30 cellular contexts compared by ENCODE assay signal in genomic region chr9:14811844-14812243, GRCh38.
"Had no signal": no experiment of that assay in that cellular context is flagged by ENCODE, and none has a peak within 500 bp of the region (broad histone marks: within the 10 kb centered on the region; RNA-seq: fewer than 3 reads in every experiment).

No MANE protein-coding gene starts in this region.

- DNase-seq: activated CD4-positive, alpha-beta memory T cell treated with anti-CD3 and anti-CD28 coated beads for 36 hours; activated CD4-positive, alpha-beta T cell treated with anti-CD3 and anti-CD28 coated beads for 1 hour; activated CD4-positive, alpha-beta T cell treated with anti-CD3 and anti-CD28 coated beads for 48 hours; activated CD4-positive, alpha-beta T cell treated with anti-CD3 and anti-CD28 coated beads, Interleukin-2, amount 50 U/mL, for 1 hour; activated CD8-positive, alpha-beta memory T cell treated with anti-CD3 and anti-CD28 coated beads, Interleukin-2, amount 50 U/mL, for 48 hours; activated CD8-positive, alpha-beta T cell treated with anti-CD3 and anti-CD28 coated beads, Interleukin-2, amount 10 ng/mL, durations not matched to agents 7 days and 5 days; activated effector memory CD4-positive, alpha-beta T cell treated with Interleukin-2 at 50 U/mL for 16 hours; activated gamma-delta T cell treated with Interleukin-2 at 50 U/mL for 16 hours; activated naive CD4-positive, alpha-beta T cell treated with Interleukin-2 at 50 U/mL for 16 hours; activated naive CD8-positive, alpha-beta T cell treated with anti-CD3 and anti-CD28 coated beads, Interleukin-2, amount 10 ng/mL, durations not matched to agents 7 days and 5 days; activated T-cell treated with anti-CD3 and anti-CD28 coated beads for 4 hours; activated T-cell treated with anti-CD3 and anti-CD28 coated beads, Interleukin-2, amount 50 U/mL, for 24 hours; activated T-cell treated with anti-CD3 and anti-CD28 coated beads, Interleukin-2, amount 50 U/mL, for 72 hours; brain microvascular endothelial cell; caudate nucleus; cortex of kidney; dermis blood vessel endothelial cell; effector CD4-positive, alpha-beta T cell; effector memory CD8-positive, alpha-beta T cell; esophagus squamous epithelium; foreskin melanocyte; heart right ventricle; T-helper 2 cell had no signal

- H3K4me1 Mint-ChIP-seq: activated naive CD4-positive, alpha-beta T cell treated with anti-CD3 and anti-CD28 coated beads, Interleukin-2, amount 50 U/mL, for 24 hours; activated naive CD8-positive, alpha-beta T cell treated with anti-CD3 and anti-CD28 coated beads, Interleukin-2, amount 10 ng/mL, durations not matched to agents 7 days and 5 days had no signal

- H3K27me3 ChIP-seq: ascending aorta, brain microvascular endothelial cell, esophagus squamous epithelium, gastroesophageal sphincter, heart right ventricle, hepatocyte had no signal

- H2AFZ ChIP-seq: hepatocyte had no signal

- H3K4me1 ChIP-seq: ascending aorta, esophagus squamous epithelium, gastroesophageal sphincter had no signal

- H3K27ac ChIP-seq: ascending aorta, brain microvascular endothelial cell, epithelial cell of prostate, esophagus squamous epithelium, gastroesophageal sphincter, heart right ventricle, hepatocyte had no signal

- FAIRE-seq: colon had no signal

- H3K36me3 ChIP-seq: brain microvascular endothelial cell, esophagus squamous epithelium had no signal

- H3K4me3 ChIP-seq: ascending aorta, esophagus squamous epithelium, gastroesophageal sphincter, heart right ventricle, hepatocyte had no signal

- H3K36me3 Mint-ChIP-seq: activated CD4-positive, alpha-beta memory T cell treated with anti-CD3 and anti-CD28 coated beads for 36 hours; activated naive CD4-positive, alpha-beta T cell treated with anti-CD3 and anti-CD28 coated beads, Interleukin-2, amount 50 U/mL, for 24 hours; activated naive CD8-positive, alpha-beta T cell treated with anti-CD3 and anti-CD28 coated beads, Interleukin-2, amount 10 ng/mL, durations not matched to agents 7 days and 5 days had no signal

- H3K79me2 ChIP-seq: hepatocyte had no signal

- ATAC-seq: activated CD8-positive, alpha-beta T cell treated with anti-CD3 and anti-CD28 coated beads, Interleukin-2, amount 10 ng/mL, durations not matched to agents 7 days and 5 days; effector memory CD8-positive, alpha-beta T cell; gastroesophageal sphincter; heart right ventricle; WTC11 had no signal

- H3K9me3 Mint-ChIP-seq: activated CD4-positive, alpha-beta memory T cell treated with anti-CD3 and anti-CD28 coated beads for 36 hours; activated naive CD4-positive, alpha-beta T cell treated with anti-CD3 and anti-CD28 coated beads, Interleukin-2, amount 50 U/mL, for 24 hours; activated naive CD8-positive, alpha-beta T cell treated with anti-CD3 and anti-CD28 coated beads, Interleukin-2, amount 10 ng/mL, durations not matched to agents 7 days and 5 days; activated T-cell treated with anti-CD3 and anti-CD28 coated beads, Interleukin-2, amount 50 U/mL, for 24 hours had no signal

- H3K27me3 Mint-ChIP-seq: activated naive CD8-positive, alpha-beta T cell treated with anti-CD3 and anti-CD28 coated beads, Interleukin-2, amount 10 ng/mL, durations not matched to agents 7 days and 5 days had no signal

- H3K4me2 ChIP-seq: hepatocyte had no signal

- H3K9me3 ChIP-seq: ascending aorta, esophagus squamous epithelium, gastroesophageal sphincter, heart right ventricle had no signal

- H3K4me3 Mint-ChIP-seq: activated CD4-positive, alpha-beta memory T cell treated with anti-CD3 and anti-CD28 coated beads for 36 hours; activated CD8-positive, alpha-beta T cell treated with anti-CD3 and anti-CD28 coated beads, Interleukin-2, amount 10 ng/mL, durations not matched to agents 7 days and 5 days; activated naive CD4-positive, alpha-beta T cell treated with anti-CD3 and anti-CD28 coated beads, Interleukin-2, amount 50 U/mL, for 24 hours; activated naive CD8-positive, alpha-beta T cell treated with anti-CD3 and anti-CD28 coated beads, Interleukin-2, amount 10 ng/mL, durations not matched to agents 7 days and 5 days; activated T-cell treated with anti-CD3 and anti-CD28 coated beads, Interleukin-2, amount 50 U/mL, for 24 hours; activated T-cell treated with anti-CD3 and anti-CD28 coated beads, Interleukin-2, amount 50 U/mL, for 72 hours; effector memory CD8-positive, alpha-beta T cell; WTC11 had no signal

- H3K27ac Mint-ChIP-seq: activated CD4-positive, alpha-beta memory T cell treated with anti-CD3 and anti-CD28 coated beads for 36 hours; activated CD8-positive, alpha-beta T cell treated with anti-CD3 and anti-CD28 coated beads, Interleukin-2, amount 10 ng/mL, durations not matched to agents 7 days and 5 days; activated naive CD4-positive, alpha-beta T cell treated with anti-CD3 and anti-CD28 coated beads, Interleukin-2, amount 50 U/mL, for 24 hours; activated naive CD8-positive, alpha-beta T cell treated with anti-CD3 and anti-CD28 coated beads, Interleukin-2, amount 10 ng/mL, durations not matched to agents 7 days and 5 days; activated T-cell treated with anti-CD3 and anti-CD28 coated beads, Interleukin-2, amount 50 U/mL, for 24 hours; activated T-cell treated with anti-CD3 and anti-CD28 coated beads, Interleukin-2, amount 50 U/mL, for 72 hours; effector memory CD8-positive, alpha-beta T cell; WTC11 had no signal
